In the genomic region with DNA sequence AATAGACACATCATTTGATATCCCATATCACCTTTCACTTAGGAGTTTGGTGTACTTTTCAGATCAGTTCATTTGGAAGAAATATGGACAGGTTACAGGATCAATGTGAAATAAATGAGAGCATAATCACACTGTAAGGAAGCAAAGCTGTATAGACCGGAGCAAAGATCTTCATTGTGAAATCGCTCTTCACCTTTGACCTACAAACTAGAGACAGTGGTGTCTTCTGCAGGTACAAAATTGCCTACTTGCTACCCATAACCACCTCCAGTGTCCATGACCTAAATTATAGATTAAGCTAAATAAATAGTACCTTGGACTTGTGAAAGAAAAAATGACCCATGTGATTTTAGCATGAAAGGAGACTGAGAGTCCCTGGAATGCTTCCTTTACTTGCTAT, we compare ENCODE assay signal across 19 cellular contexts.
DNase-seq lines count a peak whose midpoint lies in the region; ATAC-seq, FAIRE-seq and TF ChIP-seq lines count a peak whose summit lies in the region.
"Had no signal": no experiment of that assay in that cellular context is flagged by ENCODE, and none has a peak within 500 bp of the region (broad histone marks: within the 10 kb centered on the region; RNA-seq: fewer than 3 reads in every experiment).

No MANE protein-coding gene starts in this region.

- BruUV-seq in HepG2 (replicated peaks; lab: Mats Ljungman, UMichigan) (no TSS peak), mammary epithelial cell (replicated peaks; lab: Mats Ljungman, UMichigan) (no TSS peak)

- dilution Hi-C loops in mammary epithelial cell (cut with HindIII; ENCODE audit: low sequenced_read_pairs), result no loop called here

- H3K4me2 ChIP-seq in hepatocyte (no peak overlapping the region), HepG2 (ENCODE audit: low read depth, low read length) (no peak overlapping the region), mammary epithelial cell (ENCODE audit: insufficient read depth, low read depth, low read length) (no peak overlapping the region)
- H3K4me2 ChIP-seq: GM23338 had no signal

- POLR2A ChIA-PET in HepG2 (lab: Yijun Ruan, JAX), result no interaction called here

- H3K27me3 ChIP-seq in hepatocyte (no peaks in the 10 kb centered on the region), HepG2 (ENCODE audit: control insufficient read depth in 1 of 2, insufficient read depth in 2 of 2, low read length in 2 of 2) (no peaks in the 10 kb centered on the region), small intestine (ENCODE audit: control insufficient read depth in 2 of 2, insufficient read depth in 2 of 2, low read length in 2 of 2) (no peaks in the 10 kb centered on the region), mammary epithelial cell (ENCODE audit: insufficient read depth, low read length) (no peaks in the 10 kb centered on the region)

- DNase-seq in NCI-H146 (lab: John Stamatoyannopoulos, UW) (peak; percentile 26), NCI-H146 treated with DMSO at 0.1 percent for 48 hours (lab: John Stamatoyannopoulos, UW; ENCODE audit: unreplicated experiment) (no peak), hepatocyte (ENCODE audit: low spot score) (peak; percentile 25), HepG2 (ENCODE audit: low spot score) (no peak), small intestine (peak; percentile 43), mammary epithelial cell (no peak)
- no peak for DNase-seq in effector CD4-positive, alpha-beta T cell
- DNase-seq: 8988T; C1 segment of cervical spinal cord; Calu3; CD4-positive, alpha-beta memory T cell; COR-L47; DMS79; EL; GDM1; H9 had no signal

- H3K4me3 ChIP-seq in hepatocyte, result no peak overlapping the region
- no peak overlapping the region for H3K4me3 ChIP-seq in HepG2 (replicated peaks in 1 of 3; ENCODE audit: insufficient read depth in 1 of 3, low read depth in 2 of 3, low read length in 3 of 3)
- H3K4me3 ChIP-seq in small intestine (ENCODE audit: low read depth in 1 of 2, low read length in 2 of 2), result no peak overlapping the region
- H3K4me3 ChIP-seq in mammary epithelial cell (replicated peaks in 1 of 3; ENCODE audit: insufficient read depth in 1 of 3, low read depth in 2 of 3, low read length in 3 of 3), result no peak overlapping the region
- H3K4me3 ChIP-seq: GM12878, GM23338 had no signal

- no peaks in the 10 kb centered on the region for H3K36me3 ChIP-seq in hepatocyte (replicated peaks; ENCODE audit: insufficient read depth, low read depth)
- H3K36me3 ChIP-seq in HepG2 (replicated peaks in 1 of 2; ENCODE audit: control insufficient read depth in 1 of 2, insufficient read depth in 2 of 2, low read length in 2 of 2), result no peaks in the 10 kb centered on the region
- no peaks in the 10 kb centered on the region for H3K36me3 ChIP-seq in small intestine (ENCODE audit: control insufficient read depth in 2 of 2, insufficient read depth in 2 of 2, low read length in 2 of 2)
- no peaks in the 10 kb centered on the region for H3K36me3 ChIP-seq in mammary epithelial cell (ENCODE audit: insufficient read depth, low read length)

- TF ChIP-seq CTCF in hepatocyte (IDR thresholded peaks at IDR 0.05; ENCODE audit: poor library complexity), result no peak
- no peak for TF ChIP-seq CTCF in HepG2 (CRISPR knock-in tag; IDR thresholded peaks at IDR 0.05)
- no peak for TF ChIP-seq CTCF in mammary epithelial cell (conservative IDR thresholded peaks at IDR 0.05 in 1 of 2, IDR thresholded peaks at IDR 0.05 in 1 of 2; ENCODE audit: extremely low read depth in 1 of 2, insufficient read depth in 1 of 2, low read depth in 1 of 2, low read length in 2 of 2)

- H3K27ac ChIP-seq in hepatocyte, result peak overlapping the region; percentile 29
- no peak overlapping the region for H3K27ac ChIP-seq in HepG2 (ENCODE audit: extremely low read length, insufficient read depth, low read length)
- H3K27ac ChIP-seq in small intestine (ENCODE audit: low read depth in 1 of 2, low read length in 1 of 2), result no peak overlapping the region
- no peak overlapping the region for H3K27ac ChIP-seq in mammary epithelial cell (ENCODE audit: insufficient read depth, low read depth, low read length)

- FAIRE-seq in HepG2 (lab: Jason Lieb, UNC) (no peak), small intestine (lab: Jason Lieb, UNC) (no peak)

- H3K9me3 ChIP-seq in hepatocyte (ENCODE audit: low read depth) (no peaks in the 10 kb centered on the region), HepG2 (ENCODE audit: low read length) (no peaks in the 10 kb centered on the region), small intestine (ENCODE audit: control insufficient read depth, low read depth) (no peaks in the 10 kb centered on the region), mammary epithelial cell (replicated peaks; ENCODE audit: insufficient read depth, low read length) (no peaks in the 10 kb centered on the region)

- no peak overlapping the region for H3K9ac ChIP-seq in HepG2 (ENCODE audit: insufficient read depth, low read depth, low read length)
- no peak overlapping the region for H3K9ac ChIP-seq in mammary epithelial cell (ENCODE audit: insufficient read depth, low read length)

- H4K20me1 ChIP-seq in hepatocyte (ENCODE audit: insufficient read depth, poor library complexity, severe bottlenecking) (no peaks in the 10 kb centered on the region), HepG2 (ENCODE audit: insufficient read depth, low read length) (no peaks in the 10 kb centered on the region), mammary epithelial cell (ENCODE audit: insufficient read depth, low read length) (no peaks in the 10 kb centered on the region)

- 89% methylated on average over 2 of the region's 2 CpGs for WGBS in hepatocyte (ENCODE audit: low lambda C conversion rate, missing lambda C conversion rate)
- 2% methylated on average over 2 of the region's 2 CpGs for WGBS in HepG2 (ENCODE audit: low lambda C conversion rate)
- 29 to 64% (median 57%) methylated on average over 2 of the region's 2 CpGs for WGBS in small intestine, 3 donors
- 85% methylated on average over 2 of the region's 2 CpGs for WGBS in mammary epithelial cell (ENCODE audit: low coverage, missing lambda C conversion rate)

- H3K79me2 ChIP-seq in hepatocyte (no peaks in the 10 kb centered on the region), HepG2 (ENCODE audit: insufficient read depth, low read length) (no peaks in the 10 kb centered on the region), mammary epithelial cell (ENCODE audit: insufficient read depth, low read length) (no peaks in the 10 kb centered on the region)

- no peak for TF ChIP-seq POLR2A in HepG2 (IDR thresholded peaks at IDR 0.05; ENCODE audit: insufficient read depth in 1 of 2, low read depth in 2 of 2, low read length in 2 of 2)

- intact Hi-C loops in HepG2 (cut with micrococcal nuclease; ENCODE audit: unreplicated experiment), result no loop called here
- intact Hi-C loops in mammary epithelial cell (cut with micrococcal nuclease), result no loop called here

- H2AFZ ChIP-seq in hepatocyte (no peak overlapping the region), HepG2 (ENCODE audit: low read length) (no peak overlapping the region), mammary epithelial cell (ENCODE audit: low read depth, low read length) (no peak overlapping the region)
- H2AFZ ChIP-seq: GM23338 had no signal

- TF ChIP-seq EP300 in HepG2 (IDR thresholded peaks at IDR 0.05; ENCODE audit: low read depth in 2 of 2, low read length in 2 of 2), result no peak
- TF ChIP-seq EP300 in HepG2 (CRISPR knock-in tag; IDR thresholded peaks at IDR 0.05; ENCODE audit: borderline replicate concordance), result no peak

- peak; percentile 22; the same call in 1 of the 3 replicates for ATAC-seq in HepG2
- ATAC-seq: GM12878, GM23338, HCT116 had no signal

- in situ Hi-C loops in HepG2 (cut with HindIII; ENCODE audit: extremely low pct_ligation_motif_present, low pct_unique_long_range_greater_than_20kb) (no loop called here), mammary epithelial cell (cut with MboI; ENCODE audit: low sequenced_read_pairs in 2 of 2) (no loop called here)

- TF ChIP-seq RAD21 in HepG2 (CRISPR knock-in tag; IDR thresholded peaks at IDR 0.05), result no peak

- H3K9me2 ChIP-seq in hepatocyte (replicated peaks; ENCODE audit: insufficient read depth), result no peaks in the 10 kb centered on the region

- H3K4me1 ChIP-seq in hepatocyte (ENCODE audit: insufficient read depth) (no peaks in the 10 kb centered on the region), HepG2 (ENCODE audit: insufficient read depth, low read length) (0 out of 2 replicates have a peak, but pooled peaks cover 5% of the 10 kb centered on the region), small intestine (ENCODE audit: control insufficient read depth in 2 of 2, insufficient read depth in 1 of 2, low read depth in 1 of 2, low read length in 1 of 2) (no peaks in the 10 kb centered on the region), mammary epithelial cell (ENCODE audit: insufficient read depth, low read length) (no peaks in the 10 kb centered on the region)

- CTCF ChIA-PET in HepG2 (lab: Yijun Ruan, JAX; ENCODE audit: low intra/inter-chr PET ratio, low total read pairs), result no interaction called here
- CTCF ChIA-PET in mammary epithelial cell (lab: Charles Lee; ENCODE audit: low non-redundant PET), result no interaction called here

TF ChIP-seq in HepG2, 621 proteins besides CTCF, POLR2A, EP300 and RAD21:
- peak; percentile 28; the same call in 1 of the 2 replicates for TF ChIP-seq HNF4A (CRISPR knock-in tag; IDR thresholded peaks at IDR 0.05)
- TF ChIP-seq PPARG (CRISPR knock-in tag; conservative IDR thresholded peaks at IDR 0.05), result peak; percentile 54; the same call in 1 of the 2 replicates
- 0 out of 2 replicates have a peak, but pooled peaks have one; percentile 14 for TF ChIP-seq HNF4G (IDR thresholded peaks at IDR 0.05; ENCODE audit: borderline replicate concordance, low read depth, low read length)
- no peak for TF ChIP-seq HNF4G (CRISPR knock-in tag; IDR thresholded peaks at IDR 0.05; ENCODE audit: borderline replicate concordance, low read depth)
- TF ChIP-seq RXRB (CRISPR knock-in tag; IDR thresholded peaks at IDR 0.05; ENCODE audit: borderline replicate concordance), result no peak
- no peak for TF ChIP-seq ZNF790 (CRISPR knock-in tag; IDR thresholded peaks at IDR 0.05; ENCODE audit: borderline replicate concordance)
- TF ChIP-seq FOXO1 (CRISPR knock-in tag; IDR thresholded peaks at IDR 0.05), result no peak
- TF ChIP-seq NR2C2 (CRISPR knock-in tag; IDR thresholded peaks at IDR 0.05; ENCODE audit: borderline replicate concordance), result peak; percentile 27; the same call in 1 of the 2 replicates
- no peak for TF ChIP-seq MED13 (CRISPR knock-in tag; IDR thresholded peaks at IDR 0.05)
- TF ChIP-seq KDM5A (IDR thresholded peaks at IDR 0.05; ENCODE audit: borderline replicate concordance, low read length), result no peak
- TF ChIP-seq ZNF329 (CRISPR knock-in tag; IDR thresholded peaks at IDR 0.05; ENCODE audit: low read depth), result no peak
- peak; percentile 29; the same call in 1 of the 2 replicates for TF ChIP-seq NR2F6 (IDR thresholded peaks at IDR 0.05)
- TF ChIP-seq NR2F6 (CRISPR knock-in tag; IDR thresholded peaks at IDR 0.05), result no peak

Comparison
In these comparisons a context has a peak if more than half of its experiments do, and no peak if none do; other contexts are left out.
1. DNase-seq: peak in NCI-H146 (single experiment), hepatocyte (single experiment) and small intestine (single experiment); none in NCI-H146 treated with DMSO at 0.1 percent for 48 hours (single experiment), HepG2 (single experiment), effector CD4-positive, alpha-beta T cell (single experiment) and mammary epithelial cell (single experiment).